In genomic region chr1:4655674-4656532, GRCh38 we compare ENCODE assay signal across 1 cellular context.
TF ChIP-seq lines count a peak whose summit lies in the region.

No MANE protein-coding gene starts in this region.

TF ChIP-seq in K562, 482 proteins besides CTCF, POLR2A, EP300 and RAD21 (continued from another document):
- TF ChIP-seq CEBPZ (IDR thresholded peaks at IDR 0.05; ENCODE audit: borderline replicate concordance, low read depth, low read length) (no peak), ZNF12 (CRISPR knock-in tag; IDR thresholded peaks at IDR 0.05) (no peak)
